Comparison of ENCODE assay signal across 8 cellular contexts in genomic region chr6:166341915-166342292, GRCh38. TPM values are rescaled to one million over a fixed set of nuclear protein-coding genes. Genes with fewer than 3 reads are reported as not detected.
DNase-seq lines count a peak whose midpoint lies in the region; ATAC-seq and TF ChIP-seq lines count a peak whose summit lies in the region.

No MANE protein-coding gene starts in this region.

- no peaks in the 10 kb centered on the region for H3K9me2 ChIP-seq in OCI-LY7 (ENCODE audit: insufficient read depth, low read length)

- H3K27me3 ChIP-seq in mucosa of stomach (ENCODE audit: control insufficient read depth, insufficient read depth, low read length), result no peaks in the 10 kb centered on the region

- no TSS peak for BruUV-seq in OCI-LY7 (replicated peaks; lab: Mats Ljungman, UMichigan)

- intact Hi-C loops in OCI-LY7 (cut with micrococcal nuclease; ENCODE audit: unreplicated experiment), result loop anchor here (1.0 to 10.0 kb wide), 2 partner anchors 55 to 613 kb away; partner anchors contain the start of gene RNASET2

- H3K27ac ChIP-seq in OCI-LY7 (ENCODE audit: low read depth, low read length, poor library complexity, severe bottlenecking) (peak overlapping the region; percentile 65), coronary artery (peak overlapping the region; percentile 79 to 93)

- POLR2A ChIA-PET in OCI-LY7 (lab: Charles Lee), result interaction anchor here (0.5 to 0.7 kb wide), 4 partner anchors 62 to 1392 kb away, joined by 3 to 4 read pairs (median 3); no protein-coding TSS in a partner anchor

- in situ Hi-C loops in G401 (cut with HindIII; ENCODE audit: low sequenced_read_pairs), result no loop called here

- no peak for ATAC-seq in HG03095 (IDR thresholded peaks at IDR 0.05; ENCODE audit: unreplicated experiment)
- ATAC-seq in GM18502 (IDR thresholded peaks at IDR 0.05; ENCODE audit: poor library complexity, unreplicated experiment), result no peak

- H2AFZ ChIP-seq in OCI-LY7 (ENCODE audit: low read length), result peak overlapping the region; percentile 65; the same call in 1 of the 2 replicates

- DNase-seq in G401 (ENCODE audit: low spot score) (peak; percentile 32), OCI-LY7 (ENCODE audit: low spot score) (peak; percentile 22), coronary artery (ENCODE audit: low spot score) (no peak), SIG-M5 (lab: John Stamatoyannopoulos, UW) (no peak), NCI-H187 (lab: John Stamatoyannopoulos, UW) (no peak)

- CTCF ChIA-PET in OCI-LY7 (lab: Charles Lee; ENCODE audit: unreplicated experiment), result no interaction called here

- peak overlapping the region; percentile 95 for H3K9ac ChIP-seq in mucosa of stomach (ENCODE audit: low read length)

- H3K36me3 ChIP-seq in OCI-LY7 (ENCODE audit: insufficient read depth, low read length) (peaks cover 31% of the 10 kb centered on the region), mucosa of stomach (ENCODE audit: control insufficient read depth, insufficient read depth, low read length) (no peaks in the 10 kb centered on the region)

- H3K9me3 ChIP-seq in OCI-LY7 (ENCODE audit: low read length) (no peaks in the 10 kb centered on the region), mucosa of stomach (ENCODE audit: control insufficient read depth, low read length) (no peaks in the 10 kb centered on the region)

- peak overlapping the region; percentile 66 for H3K4me2 ChIP-seq in OCI-LY7 (ENCODE audit: low read length)

- peaks cover 6% of the 10 kb centered on the region for H4K20me1 ChIP-seq in OCI-LY7 (ENCODE audit: insufficient read depth, low read length)

- peaks cover 25% of the 10 kb centered on the region for H3K4me1 ChIP-seq in OCI-LY7 (ENCODE audit: insufficient read depth, low read length, poor library complexity, severe bottlenecking)
- peaks cover 20% of the 10 kb centered on the region for H3K4me1 ChIP-seq in mucosa of stomach (ENCODE audit: control insufficient read depth, insufficient read depth, low read length)

- TF ChIP-seq CTCF in OCI-LY7 (conservative IDR thresholded peaks at IDR 0.05; ENCODE audit: low read length) (no peak), coronary artery (IDR thresholded peaks at IDR 0.05) (no peak)

- peaks cover 57% of the 10 kb centered on the region for H3K79me2 ChIP-seq in OCI-LY7 (ENCODE audit: insufficient read depth, low read depth, low read length)

- peak overlapping the region; percentile 97 for H3K4me3 ChIP-seq in OCI-LY7 (ENCODE audit: low read depth, low read length, poor library complexity, severe bottlenecking)
- peak overlapping the region; percentile 94 for H3K4me3 ChIP-seq in coronary artery
- peak overlapping the region; percentile 93 for H3K4me3 ChIP-seq in mucosa of stomach (ENCODE audit: low read length)

RNA-seq across cellular contexts. Expression of gene SFT2D1, which starts 0.4 kb away (rescaled TPM):
- total RNA-seq in G401 (2014; rRNA removed; shearing (Covaris generic)), result 28.1 and 32.6 TPM in 2 replicates
- 40.2 and 43.4 TPM in 2 replicates for total RNA-seq in OCI-LY7 (2014; rRNA removed; shearing (Covaris generic))
- 63.9 and 67.9 TPM in 2 replicates for total RNA-seq in OCI-LY7 (2022)

RNA-seq across cellular contexts. Expression of gene PRR18, which starts 33.7 kb away (rescaled TPM):
- not detected in 2 replicates for total RNA-seq in G401 (2014; rRNA removed; shearing (Covaris generic))
- total RNA-seq in OCI-LY7 (2014; rRNA removed; shearing (Covaris generic)), result 0.26 and 0.38 TPM in 2 replicates
- 0.13 TPM in 1 of 2 replicates, not detected in the other for total RNA-seq in OCI-LY7 (2022)

RNA-seq across cellular contexts. Expression of gene MPC1, which starts 40.8 kb away (rescaled TPM):
- 28.7 and 37.0 TPM in 2 replicates for total RNA-seq in G401 (2014; rRNA removed; shearing (Covaris generic))
- total RNA-seq in OCI-LY7 (2014; rRNA removed; shearing (Covaris generic)), result 36.1 and 38.9 TPM in 2 replicates
- total RNA-seq in OCI-LY7 (2022), result 37.5 and 38.1 TPM in 2 replicates

Comparison
In these comparisons a context has a peak if more than half of its experiments do, and no peak if none do; other contexts are left out.
1. DNase-seq: peak in G401 (single experiment) and OCI-LY7 (single experiment); none in coronary artery (single experiment), SIG-M5 (single experiment) and NCI-H187 (0 of 2).
2. Peak in every context shown above with its lines, with median percentiles within 50 percentile points of each other: H3K4me3 ChIP-seq.